In the genomic region with DNA sequence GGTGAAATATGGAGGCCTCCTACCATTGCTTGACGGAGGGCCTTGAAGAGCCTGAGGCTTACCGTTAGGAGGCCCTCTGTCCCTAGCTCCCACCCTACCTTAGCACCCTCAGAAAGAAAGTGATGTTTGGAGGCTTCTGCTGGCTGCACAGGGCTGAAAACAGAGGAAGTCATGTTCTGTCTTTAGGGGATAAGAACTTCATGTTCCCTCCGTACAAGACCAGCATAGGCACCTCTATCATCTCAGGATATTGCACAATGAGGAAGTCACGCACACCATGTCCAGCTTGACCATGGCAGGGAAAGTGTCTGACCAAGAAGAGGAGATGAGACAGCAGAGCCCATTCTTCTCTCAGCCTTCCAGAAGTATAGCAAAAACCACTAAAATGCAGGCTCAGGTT, we compare ENCODE assay signal across 16 cellular contexts. TPM values are rescaled to one million over a fixed set of nuclear protein-coding genes. Genes with fewer than 3 reads are reported as not detected.
DNase-seq lines count a peak whose midpoint lies in the region; ATAC-seq, FAIRE-seq and TF ChIP-seq lines count a peak whose summit lies in the region.
"Had no signal": no experiment of that assay in that cellular context is flagged by ENCODE, and none has a peak within 500 bp of the region (broad histone marks: within the 10 kb centered on the region; RNA-seq: fewer than 3 reads in every experiment).

No MANE protein-coding gene starts in this region.

- H3K9me3 ChIP-seq in IMR-90 (ENCODE audit: control insufficient read depth, insufficient read depth, low read length) (no peaks in the 10 kb centered on the region), K562 (replicated peaks; ENCODE audit: control insufficient read depth, insufficient read depth, low read depth, low read length) (no peaks in the 10 kb centered on the region), skeletal muscle tissue (ENCODE audit: control insufficient read depth in 3 of 3, low read length in 3 of 3) (no peaks in the 10 kb centered on the region), vagina (no peaks in the 10 kb centered on the region)
- H3K9me3 ChIP-seq in CD8-positive, alpha-beta T cell (ENCODE audit: low read length) = no peaks in the 10 kb centered on the region
- H3K9me3 ChIP-seq: SK-N-SH had no signal

- H3K27ac Mint-ChIP-seq in CD8-positive, alpha-beta T cell = no peak overlapping the region
- H3K27ac Mint-ChIP-seq: effector memory CD8-positive, alpha-beta T cell had no signal

- intact Hi-C loops in IMR-90 (cut with micrococcal nuclease) = no loop called here
- intact Hi-C loops in K562 (cut with micrococcal nuclease) = no loop called here
- intact Hi-C loops in vagina (cut with DNase I) = no loop called here
- intact Hi-C loops in CD8-positive, alpha-beta T cell (cut with DNase I, micrococcal nuclease) = loop anchor here in 1 of 2 experiments (10.0 kb wide), 2 partner anchors 845 to 885 kb away; no protein-coding TSS in a partner anchor

- peak; percentile 42 for FAIRE-seq in K562 (lab: Jason Lieb, UNC)
- FAIRE-seq: GM12892 had no signal

- no peak overlapping the region for H3K14ac ChIP-seq in IMR-90 (replicated peaks; ENCODE audit: low read depth, low read length)

- CTCF ChIA-PET in IMR-90 (lab: Yijun Ruan, JAX) (interaction anchor here (0.5 kb wide), 1 partner anchor 396 kb away, joined by 3 read pairs; no protein-coding TSS in a partner anchor), K562 (lab: Yijun Ruan, JAX; ENCODE audit: low intra/inter-chr PET ratio) (no interaction called here)
- CTCF ChIA-PET in CD8-positive, alpha-beta T cell (lab: Charles Lee) = interaction anchor here (0.8 to 3.3 kb wide), 7 partner anchors 8 to 42 kb away, joined by 3 to 16 read pairs (median 3); no protein-coding TSS in a partner anchor

- H3K27me3 ChIP-seq in IMR-90 (ENCODE audit: control insufficient read depth, insufficient read depth, low read length) (peaks cover 12% of the 10 kb centered on the region), K562 (ENCODE audit: control insufficient read depth in 2 of 2, insufficient read depth in 2 of 2, low read length in 2 of 2) (peaks cover 19 to 47% of the 10 kb centered on the region in 2 experiments; a peak in 4 of 5 replicates), layer of hippocampus (ENCODE audit: control insufficient read depth, insufficient read depth, low read length) (no peaks in the 10 kb centered on the region), skeletal muscle tissue (ENCODE audit: control insufficient read depth in 3 of 3, insufficient read depth in 3 of 3, low read length in 3 of 3) (peaks cover 0 to 4% (median 3%) of the 10 kb centered on the region in 3 donors), vagina (no peaks in the 10 kb centered on the region)
- H3K27me3 ChIP-seq in CD8-positive, alpha-beta T cell (ENCODE audit: insufficient read depth, low read length) = no peaks in the 10 kb centered on the region

- no peak for ATAC-seq in IMR-90 (ENCODE audit: low read depth)
- peak; percentile 59 for ATAC-seq in K562
- no peak for ATAC-seq in CD8-positive, alpha-beta T cell
- no peak for ATAC-seq in GM21717 (IDR thresholded peaks at IDR 0.05; ENCODE audit: unreplicated experiment)
- ATAC-seq: effector memory CD8-positive, alpha-beta T cell had no signal

- H2AFZ ChIP-seq in IMR-90 (replicated peaks; ENCODE audit: low read length, poor library complexity) (peak overlapping the region; percentile 3), K562 (ENCODE audit: low read depth, low read length) (peak overlapping the region; percentile 71)

- H3K27ac ChIP-seq in IMR-90 (ENCODE audit: insufficient read depth, low read length) (no peak overlapping the region), K562 (ENCODE audit: extremely low read depth, low read depth, low read length) (no peak overlapping the region), layer of hippocampus (ENCODE audit: low read depth, low read length) (peak overlapping the region; percentile 84), skeletal muscle tissue (ENCODE audit: low read depth, low read length) (peak overlapping the region; percentile 44), vagina (no peak overlapping the region)
- no peak overlapping the region for H3K27ac ChIP-seq in CD8-positive, alpha-beta T cell (ENCODE audit: low read depth, low read length)

- no peaks in the 10 kb centered on the region for H3K79me1 ChIP-seq in IMR-90 (ENCODE audit: low read depth in 1 of 2, low read length in 2 of 2)

- H3K9me1 ChIP-seq in IMR-90 (ENCODE audit: insufficient read depth, low read length) (no peaks in the 10 kb centered on the region), K562 (ENCODE audit: control insufficient read depth, insufficient read depth, low read length) (no peaks in the 10 kb centered on the region)

- TF ChIP-seq POLR2A in IMR-90 (IDR thresholded peaks at IDR 0.05; ENCODE audit: low read depth, low read length) (no peak), K562 (conservative IDR thresholded peaks at IDR 0.05) (no peak), vagina (IDR thresholded peaks at IDR 0.05) (no peak)

- no CpG with 5 or more reads among the region's 4 CpGs for WGBS in IMR-90 (ENCODE audit: extremely low coverage in 2 of 2, insufficient read length in 1 of 2), 2 experiments
- 20% methylated on average over 4 of the region's 4 CpGs for WGBS in K562 (ENCODE audit: insufficient coverage, low coverage, missing lambda C conversion rate)

- H3K36me3 Mint-ChIP-seq in CD8-positive, alpha-beta T cell = no peaks in the 10 kb centered on the region

- H3K27me3 Mint-ChIP-seq in CD8-positive, alpha-beta T cell (ENCODE audit: low read depth) = no peaks in the 10 kb centered on the region
- H3K27me3 Mint-ChIP-seq: effector memory CD8-positive, alpha-beta T cell had no signal

- no peak overlapping the region for H2AK9ac ChIP-seq in IMR-90 (replicated peaks; ENCODE audit: low read depth, low read length, poor library complexity)

- H2AK5ac ChIP-seq in IMR-90 (ENCODE audit: low read depth, low read length) = no peak overlapping the region

- H2BK20ac ChIP-seq in IMR-90 (ENCODE audit: low read depth, low read length) = no peak overlapping the region

- TF ChIP-seq CTCF in IMR-90 (conservative IDR thresholded peaks at IDR 0.05; ENCODE audit: low read depth, low read length) (no peak), K562 (IDR thresholded peaks at IDR 0.05 in 2 of 3, conservative IDR thresholded peaks at IDR 0.05 in 1 of 3; ENCODE audit: insufficient read depth in 2 of 3, low read depth in 1 of 3, low read length in 3 of 3) (no peak), vagina (IDR thresholded peaks at IDR 0.05) (no peak)
- TF ChIP-seq CTCF in CD8-positive, alpha-beta T cell (IDR thresholded peaks at IDR 0.05) = no peak

- no peak overlapping the region for H4K8ac ChIP-seq in IMR-90 (ENCODE audit: low read depth in 2 of 2, low read length in 2 of 2)

- POLR2A ChIA-PET in IMR-90 (lab: Charles Lee; ENCODE audit: unreplicated experiment) = no interaction called here
- POLR2A ChIA-PET in K562 (lab: Yijun Ruan, JAX) = interaction anchor here (0.6 to 3.4 kb wide), 8 partner anchors 9 to 26 kb away, joined by 3 to 18 read pairs (median 3); partner anchors contain the start of genes ADORA3 and TMIGD3
- POLR2A ChIA-PET in CD8-positive, alpha-beta T cell (lab: Charles Lee) = no interaction called here

- TF ChIP-seq RAD21 in IMR-90 (IDR thresholded peaks at IDR 0.05; ENCODE audit: low read length) (no peak), K562 (CRISPR knock-in tag; conservative IDR thresholded peaks at IDR 0.05 in 1 of 2, IDR thresholded peaks at IDR 0.05 in 1 of 2) (no peak)

- H3K9ac ChIP-seq in IMR-90 (ENCODE audit: low read depth, low read length) (no peak overlapping the region), K562 (ENCODE audit: insufficient read depth in 1 of 2, low read depth in 2 of 2, low read length in 2 of 2) (no peak overlapping the region), skeletal muscle tissue (ENCODE audit: low read depth in 1 of 3, low read length in 3 of 3) (no peak overlapping the region)
- H3K9ac ChIP-seq: SK-N-SH had no signal

- H3K4me3 Mint-ChIP-seq in CD8-positive, alpha-beta T cell = no peak overlapping the region
- H3K4me3 Mint-ChIP-seq: effector memory CD8-positive, alpha-beta T cell had no signal

- no peak overlapping the region for H3K23ac ChIP-seq in IMR-90 (ENCODE audit: low read depth, low read length)

- BruUV-seq in IMR-90 (replicated peaks; lab: Mats Ljungman, UMichigan) (no TSS peak), K562 (replicated peaks; lab: Mats Ljungman, UMichigan) (no TSS peak)

- peaks cover under 1% of the 10 kb centered on the region for H3K4me1 Mint-ChIP-seq in CD8-positive, alpha-beta T cell (ENCODE audit: low read depth)

- DNase-seq in IMR-90 (no peak), K562 (ENCODE audit: extremely low read depth in 1 of 4, low spot score in 3 of 4) (no peak), NCI-H146 (lab: John Stamatoyannopoulos, UW) (no peak), vagina (ENCODE audit: extremely low spot score in 2 of 2) (no peak)
- no peak for DNase-seq in CD8-positive, alpha-beta T cell
- DNase-seq: effector memory CD8-positive, alpha-beta T cell; KG1; mammary epithelial cell; NCI-H187 treated with DMSO at 0.1 percent for 48 hours; SK-N-SH; stimulated activated CD8-positive, alpha-beta memory T cell treated with anti-CD3 and anti-CD28 coated beads, Interleukin-4, amount 100 ng/mL, for 48 hours had no signal

- no peaks in the 10 kb centered on the region for H3K79me2 ChIP-seq in K562 (ENCODE audit: control insufficient read depth, insufficient read depth, low read length)

- H3K9me3 Mint-ChIP-seq in CD8-positive, alpha-beta T cell = no peaks in the 10 kb centered on the region
- H3K9me3 Mint-ChIP-seq: effector memory CD8-positive, alpha-beta T cell had no signal

- no peak overlapping the region for H3K56ac ChIP-seq in IMR-90 (ENCODE audit: extremely low read depth, insufficient read depth, low read length)

- no peak overlapping the region for H3K18ac ChIP-seq in IMR-90 (ENCODE audit: low read depth, low read length)

- H3K36me3 ChIP-seq in IMR-90 (ENCODE audit: control insufficient read depth, insufficient read depth, low read length) (no peaks in the 10 kb centered on the region), K562 (ENCODE audit: control insufficient read depth, insufficient read depth, low read length) (no peaks in the 10 kb centered on the region), skeletal muscle tissue (ENCODE audit: control insufficient read depth in 3 of 3, insufficient read depth in 3 of 3, low read length in 3 of 3) (no peaks in the 10 kb centered on the region), vagina (no peaks in the 10 kb centered on the region)
- no peaks in the 10 kb centered on the region for H3K36me3 ChIP-seq in CD8-positive, alpha-beta T cell (ENCODE audit: insufficient read depth, low read length)

- H4K5ac ChIP-seq in IMR-90 (ENCODE audit: low read depth, low read length) = no peak overlapping the region

- dilution Hi-C loops in IMR-90 (cut with HindIII; ENCODE audit: low sequenced_read_pairs, unreplicated experiment) = no loop called here

- H3K4ac ChIP-seq in IMR-90 (ENCODE audit: low read depth, low read length) = no peak overlapping the region

- no peaks in the 10 kb centered on the region for H4K20me1 ChIP-seq in IMR-90 (ENCODE audit: insufficient read depth, low read length)
- no peaks in the 10 kb centered on the region for H4K20me1 ChIP-seq in K562 (replicated peaks; ENCODE audit: control insufficient read depth, insufficient read depth, low read length)

- H3K4me1 ChIP-seq in IMR-90 (ENCODE audit: control insufficient read depth, insufficient read depth, low read length) (no peaks in the 10 kb centered on the region), K562 (replicated peaks in 1 of 2; ENCODE audit: control insufficient read depth in 2 of 2, insufficient read depth in 2 of 2, low read length in 2 of 2) (no peaks in the 10 kb centered on the region; a peak in 1 of 5 replicates), skeletal muscle tissue (ENCODE audit: control insufficient read depth in 3 of 3, insufficient read depth in 3 of 3, low read length in 3 of 3) (no peaks in the 10 kb centered on the region), vagina (no peaks in the 10 kb centered on the region)
- no peaks in the 10 kb centered on the region for H3K4me1 ChIP-seq in CD8-positive, alpha-beta T cell (ENCODE audit: insufficient read depth, low read length)

- H3K4me3 ChIP-seq in IMR-90 (ENCODE audit: insufficient read depth, low read depth, low read length) (no peak overlapping the region), K562 (no peak overlapping the region), skeletal muscle tissue (ENCODE audit: low read length in 3 of 3) (no peak overlapping the region), vagina (no peak overlapping the region)
- no peak overlapping the region for H3K4me3 ChIP-seq in CD8-positive, alpha-beta T cell (ENCODE audit: low read depth, low read length)

- in situ Hi-C loops in IMR-90 (cut with MboI; ENCODE audit: low sequenced_read_pairs) (loop anchor here (25.0 kb wide), 1 partner anchor 873 kb away; no protein-coding TSS in a partner anchor), K562 (cut with MboI) (loop anchor here (25.0 kb wide), 1 partner anchor 848 kb away; no protein-coding TSS in a partner anchor)

- H2BK120ac ChIP-seq in IMR-90 (ENCODE audit: low read depth, low read length) = no peak overlapping the region

- no peak overlapping the region for H4K91ac ChIP-seq in IMR-90 (ENCODE audit: insufficient read depth, low read depth, low read length)

- H2BK15ac ChIP-seq in IMR-90 (ENCODE audit: low read depth, low read length) = no peak overlapping the region

- H2BK5ac ChIP-seq in IMR-90 (ENCODE audit: low read depth, low read length, poor library complexity, severe bottlenecking) = no peak overlapping the region

- no peak for TF ChIP-seq EP300 in K562 (IDR thresholded peaks at IDR 0.05; ENCODE audit: low read length)

- no peak overlapping the region for H3K4me2 ChIP-seq in IMR-90 (ENCODE audit: low read depth, low read length)
- 0 out of 2 replicates have a peak overlapping the region, but pooled peaks have one; percentile 11 for H3K4me2 ChIP-seq in K562 (ENCODE audit: insufficient read depth, low read length)
- H3K4me2 ChIP-seq: SK-N-SH had no signal

RNA-seq across cellular contexts. Expression of gene ADORA3, which starts 13.8 kb away (rescaled TPM):
- total RNA-seq in IMR-90 (2012; rRNA removed) = not detected in 2 replicates
- not detected in 2 replicates for polyA plus RNA-seq in IMR-90 (2012; rRNA removed)
- not detected in 2 replicates for polyA plus RNA-seq in IMR-90 (2012; cell fraction: cytosol; rRNA removed)
- polyA plus RNA-seq in IMR-90 (2012; cell fraction: nucleus; rRNA removed; ENCODE audit: low replicate concordance) = 0.03 TPM in 1 of 2 replicates, not detected in the other
- total RNA-seq in K562 (2011; cell fraction: chromatin; rRNA removed; ENCODE audit: low replicate concordance) = not detected in 2 replicates
- not detected in 2 replicates for total RNA-seq in K562 (2011; cell fraction: nucleolus; rRNA removed)
- not detected in 2 replicates for total RNA-seq in K562 (2011; cell fraction: nucleoplasm; rRNA removed)
- 0.08 TPM in 1 of 2 replicates, not detected in the other for total RNA-seq in K562 (2014; rRNA removed)
- total RNA-seq in K562 (2014; rRNA removed; fragmentation: Illumina TruSeq; extraction: Trizol) = 0.26 TPM in 1 of 2 replicates, not detected in the other
- total RNA-seq in K562 (2015; rRNA removed; fragmentation: Illumina TruSeq; extraction: Trizol) = 0.19 and 0.33 TPM in 2 replicates
- not detected in 2 replicates for total RNA-seq in K562 (2021)
- 0.13 and 0.19 TPM in 2 replicates for polyA plus RNA-seq in K562 (2011; rRNA removed)
- 0.04 and 0.09 TPM in 2 replicates for polyA plus RNA-seq in K562 (2011; cell fraction: cytosol; rRNA removed)
- 0.18 TPM in 1 of 2 replicates, not detected in the other for polyA plus RNA-seq in K562 (2011; cell fraction: nucleus; rRNA removed)
- 0.43 and 0.48 TPM in 2 replicates for polyA plus RNA-seq in K562 (2012)
- 0.12 TPM in 2 replicates for polyA plus RNA-seq in K562 (2014; fragmentation: Illumina TruSeq; extraction: Trizol)
- under 1 TPM; 0.20 to 0.35 TPM for polyA plus RNA-seq in K562 (2014; fragmentation: Nextera tagmentation; extraction: Ambion mirVana)
- 0.09 TPM in 1 of 2 replicates, not detected in the other for polyA plus RNA-seq in K562 (2014; rRNA removed)
- 0.35 TPM in 1 of 2 replicates, not detected in the other for polyA minus RNA-seq in K562 (2011; rRNA and poly(A)+ RNA removed)
- polyA minus RNA-seq in K562 (2011; cell fraction: cytosol; rRNA and poly(A)+ RNA removed) = not detected in 2 replicates
- not detected in 2 replicates for polyA minus RNA-seq in K562 (2011; cell fraction: nucleus; rRNA and poly(A)+ RNA removed)
- total RNA-seq in skeletal muscle tissue = 0.52 TPM
- total RNA-seq in vagina = 5.2 TPM
- total RNA-seq in CD8-positive, alpha-beta T cell = not detected
- total RNA-seq: mammary epithelial cell, osteocyte had no signal
- polyA plus RNA-seq: mammary epithelial cell, SK-N-SH had no signal

RNA-seq across cellular contexts. Expression of gene TMIGD3, which starts 13.8 kb away (rescaled TPM):
- total RNA-seq in IMR-90 (2012; rRNA removed) = under 0.01 TPM in 1 of 2 replicates, not detected in the other
- 0.12 TPM in 1 of 2 replicates, not detected in the other for polyA plus RNA-seq in IMR-90 (2012; rRNA removed)
- polyA plus RNA-seq in IMR-90 (2012; cell fraction: cytosol; rRNA removed) = 0.04 TPM in 1 of 2 replicates, not detected in the other
- 0.17 TPM in 1 of 2 replicates, not detected in the other for polyA plus RNA-seq in IMR-90 (2012; cell fraction: nucleus; rRNA removed; ENCODE audit: low replicate concordance)
- total RNA-seq in K562 (2011; cell fraction: chromatin; rRNA removed; ENCODE audit: low replicate concordance) = not detected in 2 replicates
- total RNA-seq in K562 (2011; cell fraction: nucleolus; rRNA removed) = not detected in 2 replicates
- not detected in 2 replicates for total RNA-seq in K562 (2011; cell fraction: nucleoplasm; rRNA removed)
- not detected in 2 replicates for total RNA-seq in K562 (2014; rRNA removed)
- total RNA-seq in K562 (2014; rRNA removed; fragmentation: Illumina TruSeq; extraction: Trizol) = not detected in 2 replicates
- 0.11 TPM in 1 of 2 replicates, not detected in the other for total RNA-seq in K562 (2015; rRNA removed; fragmentation: Illumina TruSeq; extraction: Trizol)
- total RNA-seq in K562 (2021) = 0.13 TPM in 1 of 2 replicates, not detected in the other
- not detected in 2 replicates for polyA plus RNA-seq in K562 (2011; rRNA removed)
- not detected in 2 replicates for polyA plus RNA-seq in K562 (2011; cell fraction: cytosol; rRNA removed)
- polyA plus RNA-seq in K562 (2011; cell fraction: nucleus; rRNA removed) = not detected in 2 replicates
- not detected in 2 replicates for polyA plus RNA-seq in K562 (2012)
- polyA plus RNA-seq in K562 (2014; fragmentation: Illumina TruSeq; extraction: Trizol) = not detected in 2 replicates
- under 1 TPM in 1 of 2 experiments, not detected in 1; 0.11 TPM for polyA plus RNA-seq in K562 (2014; fragmentation: Nextera tagmentation; extraction: Ambion mirVana)
- not detected in 2 replicates for polyA plus RNA-seq in K562 (2014; rRNA removed)
- not detected in 2 replicates for polyA minus RNA-seq in K562 (2011; rRNA and poly(A)+ RNA removed)
- not detected in 2 replicates for polyA minus RNA-seq in K562 (2011; cell fraction: cytosol; rRNA and poly(A)+ RNA removed)
- not detected in 2 replicates for polyA minus RNA-seq in K562 (2011; cell fraction: nucleus; rRNA and poly(A)+ RNA removed)
- total RNA-seq in skeletal muscle tissue = 1.6 TPM
- total RNA-seq in vagina = 2.9 TPM
- total RNA-seq in CD8-positive, alpha-beta T cell = not detected
- total RNA-seq: mammary epithelial cell, osteocyte had no signal
- polyA plus RNA-seq: mammary epithelial cell, SK-N-SH had no signal

RNA-seq across cellular contexts. Expression of gene C1orf162, which starts 15.8 kb away (rescaled TPM):
- total RNA-seq in IMR-90 (2012; rRNA removed) = not detected in 2 replicates
- polyA plus RNA-seq in IMR-90 (2012; rRNA removed) = 0.12 TPM in 1 of 2 replicates, not detected in the other
- 0.04 TPM in 1 of 2 replicates, not detected in the other for polyA plus RNA-seq in IMR-90 (2012; cell fraction: cytosol; rRNA removed)
- polyA plus RNA-seq in IMR-90 (2012; cell fraction: nucleus; rRNA removed; ENCODE audit: low replicate concordance) = 0.10 and 0.83 TPM in 2 replicates
- 2.9 and 9.0 TPM in 2 replicates for total RNA-seq in K562 (2011; cell fraction: chromatin; rRNA removed; ENCODE audit: low replicate concordance)
- 1.2 and 3.2 TPM in 2 replicates for total RNA-seq in K562 (2011; cell fraction: nucleolus; rRNA removed)
- total RNA-seq in K562 (2011; cell fraction: nucleoplasm; rRNA removed) = 4.1 and 4.7 TPM in 2 replicates
- 0.45 and 0.65 TPM in 2 replicates for total RNA-seq in K562 (2014; rRNA removed)
- 0.99 and 1.1 TPM in 2 replicates for total RNA-seq in K562 (2014; rRNA removed; fragmentation: Illumina TruSeq; extraction: Trizol)
- 0.90 and 1.3 TPM in 2 replicates for total RNA-seq in K562 (2015; rRNA removed; fragmentation: Illumina TruSeq; extraction: Trizol)
- total RNA-seq in K562 (2021) = 0.72 and 1.2 TPM in 2 replicates
- 2.7 and 4.2 TPM in 2 replicates for polyA plus RNA-seq in K562 (2011; rRNA removed)
- 0.91 and 2.6 TPM in 2 replicates for polyA plus RNA-seq in K562 (2011; cell fraction: cytosol; rRNA removed)
- polyA plus RNA-seq in K562 (2011; cell fraction: nucleus; rRNA removed) = 14.7 and 27.0 TPM in 2 replicates
- 0.95 and 2.6 TPM in 2 replicates for polyA plus RNA-seq in K562 (2012)
- 1.7 and 1.9 TPM in 2 replicates for polyA plus RNA-seq in K562 (2014; fragmentation: Illumina TruSeq; extraction: Trizol)
- under 1 TPM; 0.48 to 0.76 TPM for polyA plus RNA-seq in K562 (2014; fragmentation: Nextera tagmentation; extraction: Ambion mirVana)
- polyA plus RNA-seq in K562 (2014; rRNA removed) = 1.3 and 1.8 TPM in 2 replicates
- 1.2 and 3.8 TPM in 2 replicates for polyA minus RNA-seq in K562 (2011; rRNA and poly(A)+ RNA removed)
- 1.0 TPM in 1 of 2 replicates, not detected in the other for polyA minus RNA-seq in K562 (2011; cell fraction: cytosol; rRNA and poly(A)+ RNA removed)
- 2.3 and 4.9 TPM in 2 replicates for polyA minus RNA-seq in K562 (2011; cell fraction: nucleus; rRNA and poly(A)+ RNA removed)
- under 0.01 TPM for total RNA-seq in skeletal muscle tissue
- total RNA-seq in vagina = 46.2 TPM
- 10 to 100 TPM; 14.0 to 15.5 TPM for total RNA-seq in CD8-positive, alpha-beta T cell

RNA-seq across cellular contexts. Expression of gene ATP5PB, which starts 40.3 kb away (rescaled TPM):
- total RNA-seq in IMR-90 (2012; rRNA removed) (234 and 382 TPM in 2 replicates), K562 (2014; rRNA removed) (727 and 890 TPM in 2 replicates), K562 (2014; rRNA removed; fragmentation: Illumina TruSeq; extraction: Trizol) (1,061 and 1,110 TPM in 2 replicates), K562 (2015; rRNA removed; fragmentation: Illumina TruSeq; extraction: Trizol) (1,044 and 1,100 TPM in 2 replicates), K562 (2021) (651 and 736 TPM in 2 replicates), skeletal muscle tissue (265 TPM), vagina (142 TPM)
- polyA plus RNA-seq in IMR-90 (2012; rRNA removed) (265 and 301 TPM in 2 replicates), K562 (2011; rRNA removed) (1,020 and 1,271 TPM in 2 replicates), K562 (2014; fragmentation: Illumina TruSeq; extraction: Trizol) (896 and 1,028 TPM in 2 replicates), K562 (2014; fragmentation: Nextera tagmentation; extraction: Ambion mirVana) (1,000 to 10,000 TPM; 2,499 to 2,735 TPM), K562 (2014; rRNA removed) (1,033 and 1,042 TPM in 2 replicates)
- polyA plus RNA-seq in IMR-90 (2012; cell fraction: cytosol; rRNA removed) = 35.0 and 120 TPM in 2 replicates
- 17.2 and 102 TPM in 2 replicates for polyA plus RNA-seq in IMR-90 (2012; cell fraction: nucleus; rRNA removed; ENCODE audit: low replicate concordance)
- 30.9 and 50.4 TPM in 2 replicates for total RNA-seq in K562 (2011; cell fraction: chromatin; rRNA removed; ENCODE audit: low replicate concordance)
- total RNA-seq in K562 (2011; cell fraction: nucleolus; rRNA removed) = 36.7 and 51.9 TPM in 2 replicates
- 51.1 and 70.5 TPM in 2 replicates for total RNA-seq in K562 (2011; cell fraction: nucleoplasm; rRNA removed)
- polyA plus RNA-seq in K562 (2011; cell fraction: cytosol; rRNA removed) = 438 and 690 TPM in 2 replicates
- 132 and 238 TPM in 2 replicates for polyA plus RNA-seq in K562 (2011; cell fraction: nucleus; rRNA removed)
- polyA plus RNA-seq in K562 (2012) = 643 and 784 TPM in 2 replicates
- polyA minus RNA-seq in K562 (2011; rRNA and poly(A)+ RNA removed) = 658 and 670 TPM in 2 replicates
- 238 and 250 TPM in 2 replicates for polyA minus RNA-seq in K562 (2011; cell fraction: cytosol; rRNA and poly(A)+ RNA removed)
- 15.9 and 51.3 TPM in 2 replicates for polyA minus RNA-seq in K562 (2011; cell fraction: nucleus; rRNA and poly(A)+ RNA removed)
- 10 to 100 TPM; 59.9 to 64.6 TPM for total RNA-seq in CD8-positive, alpha-beta T cell

RNA-seq across cellular contexts. Expression of gene WDR77, which starts 40.5 kb away (rescaled TPM):
- total RNA-seq in IMR-90 (2012; rRNA removed) = 73.6 and 80.8 TPM in 2 replicates
- 87.0 and 91.9 TPM in 2 replicates for polyA plus RNA-seq in IMR-90 (2012; rRNA removed)
- polyA plus RNA-seq in IMR-90 (2012; cell fraction: cytosol; rRNA removed) = 57.6 and 99.7 TPM in 2 replicates
- polyA plus RNA-seq in IMR-90 (2012; cell fraction: nucleus; rRNA removed; ENCODE audit: low replicate concordance) = 121 and 127 TPM in 2 replicates
- 55.5 and 146 TPM in 2 replicates for total RNA-seq in K562 (2011; cell fraction: chromatin; rRNA removed; ENCODE audit: low replicate concordance)
- 105 and 113 TPM in 2 replicates for total RNA-seq in K562 (2011; cell fraction: nucleolus; rRNA removed)
- total RNA-seq in K562 (2011; cell fraction: nucleoplasm; rRNA removed) = 67.2 and 95.3 TPM in 2 replicates
- 68.1 and 89.8 TPM in 2 replicates for total RNA-seq in K562 (2014; rRNA removed)
- 72.4 and 78.5 TPM in 2 replicates for total RNA-seq in K562 (2014; rRNA removed; fragmentation: Illumina TruSeq; extraction: Trizol)
- total RNA-seq in K562 (2015; rRNA removed; fragmentation: Illumina TruSeq; extraction: Trizol) = 74.2 and 75.3 TPM in 2 replicates
- total RNA-seq in K562 (2021) = 92.3 and 94.4 TPM in 2 replicates
- polyA plus RNA-seq in K562 (2011; rRNA removed) = 160 and 174 TPM in 2 replicates
- 141 and 162 TPM in 2 replicates for polyA plus RNA-seq in K562 (2011; cell fraction: cytosol; rRNA removed)
- 336 and 420 TPM in 2 replicates for polyA plus RNA-seq in K562 (2011; cell fraction: nucleus; rRNA removed)
- 49.8 and 86.5 TPM in 2 replicates for polyA plus RNA-seq in K562 (2012)
- 101 and 116 TPM in 2 replicates for polyA plus RNA-seq in K562 (2014; fragmentation: Illumina TruSeq; extraction: Trizol)
- polyA plus RNA-seq in K562 (2014; fragmentation: Nextera tagmentation; extraction: Ambion mirVana) = 10 to 100 TPM; 20.6 to 31.0 TPM
- polyA plus RNA-seq in K562 (2014; rRNA removed) = 68.3 and 76.3 TPM in 2 replicates
- polyA minus RNA-seq in K562 (2011; rRNA and poly(A)+ RNA removed) = 97.4 and 135 TPM in 2 replicates
- polyA minus RNA-seq in K562 (2011; cell fraction: cytosol; rRNA and poly(A)+ RNA removed) = 54.2 and 76.3 TPM in 2 replicates
- 42.7 and 50.2 TPM in 2 replicates for polyA minus RNA-seq in K562 (2011; cell fraction: nucleus; rRNA and poly(A)+ RNA removed)
- 13.0 TPM for total RNA-seq in skeletal muscle tissue
- 50.8 TPM for total RNA-seq in vagina
- 10 to 100 TPM in 1 of 2 experiments, 1 to 10 TPM in 1; 9.5 to 11.4 TPM for total RNA-seq in CD8-positive, alpha-beta T cell

Comparison
In these comparisons a context has a peak if more than half of its experiments do, and no peak if none do; other contexts are left out.
1. H3K27ac ChIP-seq: peak in layer of hippocampus (single experiment) and skeletal muscle tissue (single experiment); none in IMR-90 (single experiment), K562 (single experiment), vagina (single experiment) and CD8-positive, alpha-beta T cell (single experiment).